In genomic region chr12:3834774-3835173, GRCh38 we compare ENCODE assay signal across 20 cellular contexts. TPM values are rescaled to one million over a fixed set of nuclear protein-coding genes. Genes with fewer than 3 reads are reported as not detected.
DNase-seq lines count a peak whose midpoint lies in the region; ATAC-seq and TF ChIP-seq lines count a peak whose summit lies in the region.
"Had no signal": no experiment of that assay in that cellular context is flagged by ENCODE, and none has a peak within 500 bp of the region (broad histone marks: within the 10 kb centered on the region; RNA-seq: fewer than 3 reads in every experiment).

No MANE protein-coding gene starts in this region.

- H3K4me3 Mint-ChIP-seq in CD4-positive, alpha-beta T cell, result no peak overlapping the region

- H3K27ac ChIP-seq in heart left ventricle (no peak overlapping the region), adrenal gland (peak overlapping the region in 4 of 5 donors; percentile 40 to 87 (median 72)), thyroid gland (no peak overlapping the region)
- H3K27ac ChIP-seq in CD4-positive, alpha-beta T cell (ENCODE audit: low read depth, low read length), result no peak overlapping the region
- H3K27ac ChIP-seq: C4-2B, GM23248 had no signal

- no peak overlapping the region for H3K4me3 ChIP-seq in heart left ventricle
- H3K4me3 ChIP-seq in adrenal gland, result no peak overlapping the region
- H3K4me3 ChIP-seq in thyroid gland (replicated peaks in 1 of 3), result no peak overlapping the region
- H3K4me3 ChIP-seq: GM12878, GM23248, HAP-1 had no signal

- intact Hi-C loops in heart left ventricle (cut with DNase I) (no loop called here), cardiac septum (cut with DNase I) (no loop called here), adrenal gland (cut with DNase I) (no loop called here), thyroid gland (cut with DNase I) (no loop called here)
- intact Hi-C loops in CD4-positive, alpha-beta T cell (cut with DNase I, micrococcal nuclease), result no loop called here

- peaks cover 40% of the 10 kb centered on the region for H3K36me3 Mint-ChIP-seq in CD4-positive, alpha-beta T cell (ENCODE audit: low read depth)

- TF ChIP-seq CTCF in heart left ventricle (IDR thresholded peaks at IDR 0.05) (no peak), adrenal gland (IDR thresholded peaks at IDR 0.05) (no peak), thyroid gland (IDR thresholded peaks at IDR 0.05) (no peak)
- no peak for TF ChIP-seq CTCF in CD4-positive, alpha-beta T cell (IDR thresholded peaks at IDR 0.05)

- H3K27ac Mint-ChIP-seq in CD4-positive, alpha-beta T cell, result no peak overlapping the region

- no peak for DNase-seq in heart left ventricle
- DNase-seq in cardiac septum (ENCODE audit: low spot score), result no peak
- DNase-seq in adrenal gland, result peak; percentile 58 to 80 (median 77)
- DNase-seq in iris pigment epithelial cell (ENCODE audit: low read depth), result peak; percentile 82
- DNase-seq in thyroid gland, result peak; percentile 8 to 9
- no peak for DNase-seq in CD4-positive, alpha-beta T cell
- no peak for DNase-seq in occipital lobe (lab: John Stamatoyannopoulos, UW)
- DNase-seq: DMS79 treated with DMSO at 0.1 percent for 48 hours, GM23248, IMR-90, NCI-H1105, NCI-H146, NCI-H2081, NCI-H2171, NCI-H524 treated with DMSO at 0.1 percent for 48 hours, OCI-M1 had no signal

- POLR2A ChIA-PET in CD4-positive, alpha-beta T cell (lab: Charles Lee), result no interaction called here

- H3K36me3 ChIP-seq in heart left ventricle (peaks cover 0 to 3% (median 0%) of the 10 kb centered on the region in 9 donors), adrenal gland (replicated peaks in 1 of 2) (no peaks in the 10 kb centered on the region), thyroid gland (no peaks in the 10 kb centered on the region)
- H3K36me3 ChIP-seq: HAP-1 had no signal

- peaks cover 71% of the 10 kb centered on the region for H3K4me1 Mint-ChIP-seq in CD4-positive, alpha-beta T cell (ENCODE audit: low read depth)

- H3K4me1 ChIP-seq in heart left ventricle (peaks cover 0 to 12% (median 0%) of the 10 kb centered on the region in 12 donors), adrenal gland (replicated peaks in 1 of 2) (peaks cover 6 to 29% of the 10 kb centered on the region in 2 donors), thyroid gland (peaks cover 0 to 8% of the 10 kb centered on the region in 2 donors)
- H3K4me1 ChIP-seq: HAP-1 had no signal

- no peak for TF ChIP-seq POLR2A in heart left ventricle (IDR thresholded peaks at IDR 0.05)
- peak in 1 of 2 donors; percentile 70 for TF ChIP-seq POLR2A in adrenal gland (IDR thresholded peaks at IDR 0.05)
- no peak for TF ChIP-seq POLR2A in thyroid gland (IDR thresholded peaks at IDR 0.05)

- H3K9me3 Mint-ChIP-seq in CD4-positive, alpha-beta T cell, result no peaks in the 10 kb centered on the region

- H3K9me3 ChIP-seq in heart left ventricle, result peaks cover 0 to 12% (median 0%) of the 10 kb centered on the region in 12 donors
- H3K9me3 ChIP-seq in adrenal gland (replicated peaks in 1 of 3), result no peaks in the 10 kb centered on the region
- H3K9me3 ChIP-seq in thyroid gland, result no peaks in the 10 kb centered on the region
- no peaks in the 10 kb centered on the region for H3K9me3 ChIP-seq in CD4-positive, alpha-beta T cell (ENCODE audit: control insufficient read depth, low read length)
- H3K9me3 ChIP-seq: HAP-1 had no signal

- CTCF ChIA-PET in CD4-positive, alpha-beta T cell (lab: Charles Lee), result no interaction called here

- H3K27me3 ChIP-seq in heart left ventricle (no peaks in the 10 kb centered on the region), adrenal gland (no peaks in the 10 kb centered on the region), thyroid gland (no peaks in the 10 kb centered on the region)
- H3K27me3 ChIP-seq in CD4-positive, alpha-beta T cell (ENCODE audit: control insufficient read depth, insufficient read depth, low read length), result no peaks in the 10 kb centered on the region

- WGBS in heart left ventricle, 4 donors, result 72 to 80% (median 74%) methylated on average over 6 of the region's 6 CpGs
- WGBS in adrenal gland, 4 donors, result 44 to 67% (median 52%) methylated on average over 6 of the region's 6 CpGs
- WGBS in thyroid gland, 2 donors, result 80 to 83% methylated on average over 6 of the region's 6 CpGs

- ATAC-seq in heart left ventricle, result peak; percentile 54 to 69 (median 58)
- ATAC-seq in GM19023 (IDR thresholded peaks at IDR 0.05; ENCODE audit: unreplicated experiment), result no peak
- ATAC-seq in CD4-positive, alpha-beta T cell (ENCODE audit: poor library complexity), result no peak
- ATAC-seq: GM12878 had no signal

- H3K27me3 Mint-ChIP-seq in CD4-positive, alpha-beta T cell, result no peaks in the 10 kb centered on the region

RNA-seq across cellular contexts. Expression of gene PARP11, which starts 38.4 kb away (rescaled TPM):
- total RNA-seq in heart left ventricle, result 10 to 100 TPM in 1 of 9 donors, 1 to 10 TPM in 8; 2.8 to 10.5 (median 5.9) TPM
- 1 to 10 TPM; 1.5 to 3.6 TPM for polyA plus RNA-seq in heart left ventricle
- 6.8 TPM for total RNA-seq in cardiac septum
- total RNA-seq in adrenal gland, result 10 to 100 TPM; 10.5 to 29.8 (median 18.0) TPM
- 10 to 100 TPM in 1 of 3 donors, 1 to 10 TPM in 2; 2.8 to 19.9 (median 4.5) TPM for polyA plus RNA-seq in adrenal gland
- total RNA-seq in thyroid gland, result 10 to 100 TPM in 3 of 4 donors, 1 to 10 TPM in 1; 8.7 to 26.2 (median 15.4) TPM
- total RNA-seq in CD4-positive, alpha-beta T cell, result 10 to 100 TPM; 13.4 TPM
- total RNA-seq in occipital lobe, result 17.5 TPM

Comparison
In these comparisons a context has a peak if more than half of its experiments do, and no peak if none do; other contexts are left out.
1. ATAC-seq: peak in heart left ventricle (4 of 4); none in GM19023 (single experiment) and CD4-positive, alpha-beta T cell (single experiment).
2. DNase-seq: peak in adrenal gland (7 of 7), iris pigment epithelial cell (single experiment) and thyroid gland (2 of 2); none in heart left ventricle (0 of 5), cardiac septum (single experiment), CD4-positive, alpha-beta T cell (0 of 10) and occipital lobe (single experiment).
3. H3K27ac ChIP-seq: peak in adrenal gland (4 of 5); none in heart left ventricle (0 of 12), thyroid gland (0 of 3) and CD4-positive, alpha-beta T cell (single experiment).